Comparison of ENCODE assay signal across 1 cellular context in the genomic region with DNA sequence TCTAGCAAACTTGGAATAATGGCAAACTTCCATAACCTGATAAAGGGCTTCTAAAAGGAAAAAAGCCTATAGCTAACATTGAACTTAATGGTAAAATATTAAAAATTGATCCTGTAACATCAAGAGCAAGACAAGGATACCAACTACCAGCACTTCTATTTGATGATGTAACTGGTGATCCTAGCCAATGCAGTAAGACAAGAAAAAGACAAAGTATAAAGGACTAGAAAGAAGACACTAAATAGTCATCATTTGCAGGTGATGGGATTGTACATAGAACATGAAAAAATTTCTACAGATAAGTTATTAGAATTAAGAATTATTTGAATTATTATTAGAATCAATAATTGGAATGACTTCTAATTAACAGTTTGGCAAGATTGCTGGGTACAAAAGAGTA.
A peak's percentile ranks its signal among the peaks of the same experiment; 100 is the strongest.
TF ChIP-seq lines count a peak whose summit lies in the region.

No MANE protein-coding gene starts in this region.

TF ChIP-seq in HepG2, 621 proteins besides CTCF, POLR2A, EP300 and RAD21:
- TF ChIP-seq ZNF280D (CRISPR knock-in tag; IDR thresholded peaks at IDR 0.05), result peak; percentile 63; the same call in 1 of the 2 replicates
- TF ChIP-seq MXD4 (CRISPR knock-in tag; IDR thresholded peaks at IDR 0.05), result no peak
